Comparison of ENCODE assay signal across 11 cellular contexts in genomic region chr11:103929168-103929903, GRCh38.
A peak's percentile ranks its signal among the peaks of the same experiment; 100 is the strongest.
DNase-seq lines count a peak whose midpoint lies in the region; ATAC-seq and TF ChIP-seq lines count a peak whose summit lies in the region.
"Had no signal": no experiment of that assay in that cellular context is flagged by ENCODE, and none has a peak within 500 bp of the region (broad histone marks: within the 10 kb centered on the region; RNA-seq: fewer than 3 reads in every experiment).

No MANE protein-coding gene starts in this region.

- H3K36me3 ChIP-seq in DOHH2 (ENCODE audit: control insufficient read depth, low read length), result no peaks in the 10 kb centered on the region
- H3K36me3 ChIP-seq: tibial artery had no signal

- H3K27ac ChIP-seq in DOHH2 (ENCODE audit: low read depth, low read length), result peak overlapping the region; percentile 27; the same call in 1 of the 2 replicates
- H3K27ac ChIP-seq: tibial artery had no signal

- peaks cover 25% of the 10 kb centered on the region for H3K4me1 ChIP-seq in DOHH2 (ENCODE audit: control insufficient read depth, low read length)
- H3K4me1 ChIP-seq: tibial artery had no signal

- H3K79me2 ChIP-seq in DOHH2 (ENCODE audit: control insufficient read depth, low read length), result no peaks in the 10 kb centered on the region

- no peaks in the 10 kb centered on the region for H3K9me3 ChIP-seq in DOHH2 (ENCODE audit: control insufficient read depth, insufficient read depth, low read length)
- H3K9me3 ChIP-seq: tibial artery had no signal

- no peaks in the 10 kb centered on the region for H3K9me2 ChIP-seq in DOHH2 (replicated peaks; ENCODE audit: control insufficient read depth, low read length)

- H3F3A ChIP-seq in DOHH2 (ENCODE audit: control insufficient read depth, insufficient read depth), result 0 out of 2 replicates have a peak, but pooled peaks cover 2% of the 10 kb centered on the region

- ATAC-seq in GM19328 (IDR thresholded peaks at IDR 0.05; ENCODE audit: unreplicated experiment), result peak; percentile 91
- ATAC-seq in HG02840 (IDR thresholded peaks at IDR 0.05; ENCODE audit: low FRiP score, unreplicated experiment), result peak; percentile 96
- peak; percentile 91 for ATAC-seq in HG03571 (IDR thresholded peaks at IDR 0.05; ENCODE audit: unreplicated experiment)
- ATAC-seq in omental fat pad (ENCODE audit: low FRiP score), result no peak

- no peaks in the 10 kb centered on the region for H4K20me1 ChIP-seq in DOHH2 (ENCODE audit: control insufficient read depth, insufficient read depth, low read depth, low read length)

- DNase-seq in NCI-H446 treated with DMSO at 0.1 percent for 48 hours (lab: John Stamatoyannopoulos, UW) (no peak), omental fat pad (ENCODE audit: low spot score) (no peak), NAMALWA (ENCODE audit: low spot score) (no peak), T1000 (lab: John Stamatoyannopoulos, UW) (no peak)
- DNase-seq: activated effector memory CD4-positive, alpha-beta T cell treated with Interleukin-2 at 50 U/mL for 16 hours; stimulated activated CD4-positive, alpha-beta T cell treated with anti-CD3 and anti-CD28 coated beads, Interleukin-1b, Interleukin-23, amount 100 ng/mL, for 48 hours; tibial artery had no signal

- TF ChIP-seq CTCF in DOHH2 (IDR thresholded peaks at IDR 0.05; ENCODE audit: low read depth, low read length, poor library complexity, severe bottlenecking) (no peak), omental fat pad (IDR thresholded peaks at IDR 0.05) (no peak)

- no peaks in the 10 kb centered on the region for H3K27me3 ChIP-seq in DOHH2 (ENCODE audit: control insufficient read depth, low read length)
- H3K27me3 ChIP-seq: tibial artery had no signal

- H3K4me3 ChIP-seq in DOHH2 (ENCODE audit: low read length), result 0 out of 2 replicates have a peak overlapping the region, but pooled peaks have one; percentile 18
- H3K4me3 ChIP-seq: tibial artery had no signal

- H3K4me2 ChIP-seq in DOHH2 (ENCODE audit: low read length), result peak overlapping the region; percentile 40
